In the genomic region with DNA sequence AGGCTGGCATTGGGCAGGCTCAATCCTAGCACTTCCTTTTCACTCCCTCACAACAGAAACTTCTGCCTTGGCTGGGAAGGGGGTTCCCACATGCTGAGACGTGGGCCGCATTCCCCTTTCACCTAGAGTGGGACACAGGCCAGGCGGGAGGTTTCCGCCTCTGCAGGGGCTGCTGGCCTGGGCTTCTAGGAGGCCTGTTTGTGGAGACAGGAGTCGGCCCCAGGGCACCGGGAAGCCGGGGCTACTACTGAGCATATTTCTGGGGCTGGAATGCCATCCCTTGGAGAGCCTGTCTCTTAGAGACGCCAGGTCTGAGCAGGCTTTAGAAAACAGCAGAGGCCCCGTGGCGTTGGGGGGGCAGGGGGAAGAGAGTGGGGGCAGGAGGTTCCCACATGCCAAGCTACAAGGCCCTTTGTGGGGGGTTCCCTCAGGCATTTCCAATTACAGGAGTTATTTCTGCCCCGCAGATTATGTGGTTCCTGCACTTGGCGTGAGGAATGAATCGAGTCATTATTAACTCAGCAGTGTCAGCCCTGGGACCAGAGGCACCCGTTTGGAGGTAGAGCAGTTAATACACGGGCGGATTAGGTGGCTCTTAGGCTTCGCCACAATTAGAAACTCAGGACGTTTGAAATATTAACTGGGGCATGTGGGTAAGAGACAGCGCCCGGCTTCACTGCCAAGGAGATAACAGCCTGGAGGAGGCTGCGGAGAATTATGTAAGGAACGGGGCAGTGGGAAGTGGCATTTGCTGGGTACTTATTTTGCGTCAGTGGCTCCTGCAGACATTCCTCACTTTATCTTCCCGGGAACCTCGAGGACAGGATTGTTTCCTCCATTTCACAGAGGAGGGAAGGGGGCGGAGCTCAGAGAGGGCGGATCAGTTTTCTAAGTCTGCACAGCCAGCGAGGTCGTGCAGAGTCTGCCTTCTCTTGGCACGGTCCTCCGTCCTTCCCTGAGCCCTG, we compare ENCODE assay signal across 12 cellular contexts.
A peak's percentile ranks its signal among the peaks of the same experiment; 100 is the strongest.
DNase-seq lines count a peak whose midpoint lies in the region; ATAC-seq, FAIRE-seq and TF ChIP-seq lines count a peak whose summit lies in the region.
"Had no signal": no experiment of that assay in that cellular context is flagged by ENCODE, and none has a peak within 500 bp of the region (broad histone marks: within the 10 kb centered on the region; RNA-seq: fewer than 3 reads in every experiment).

No MANE protein-coding gene starts in this region.

- H3K36me3 Mint-ChIP-seq in activated T-cell treated with anti-CD3 and anti-CD28 coated beads, Interleukin-2, amount 50 U/mL, for 4 hours (ENCODE audit: insufficient read depth) = no peaks in the 10 kb centered on the region
- H3K36me3 Mint-ChIP-seq: CD8-positive, alpha-beta memory T cell had no signal

- no peaks in the 10 kb centered on the region for H3K36me3 ChIP-seq in kidney (ENCODE audit: control insufficient read depth in 1 of 2, insufficient read depth in 2 of 2, low read length in 2 of 2)

- DNase-seq in M059J (ENCODE audit: low read depth) (peak; percentile 31), coronary artery (ENCODE audit: low spot score) (peak; percentile 80), kidney (no peak), retinal pigment epithelial cell (ENCODE audit: low read depth) (peak; percentile 93), GM20000 (ENCODE audit: low spot score) (no peak), HuH-7.5 (ENCODE audit: low spot score) (no peak)
- DNase-seq in activated T-cell treated with anti-CD3 and anti-CD28 coated beads, Interleukin-2, amount 50 U/mL, for 4 hours = no peak
- DNase-seq in stimulated activated naive CD8-positive, alpha-beta T cell treated with anti-CD3 and anti-CD28 coated beads, Interleukin-15, Interleukin-2, amounts not matched to agents 100 U/mL and 50 U/mL, for 24 hours = no peak
- DNase-seq: CD8-positive, alpha-beta memory T cell; KBM-7 had no signal

- H3K27ac ChIP-seq in coronary artery (peak overlapping the region in 1 of 2 donors; percentile 67), kidney (ENCODE audit: low read depth in 2 of 2, low read length in 2 of 2) (peak overlapping the region; percentile 32 to 74)

- H3K27me3 Mint-ChIP-seq in activated T-cell treated with anti-CD3 and anti-CD28 coated beads, Interleukin-2, amount 50 U/mL, for 4 hours (ENCODE audit: low read depth) = no peaks in the 10 kb centered on the region

- intact Hi-C loops in kidney (cut with DNase I) = no loop called here

- H3K9me3 Mint-ChIP-seq in activated T-cell treated with anti-CD3 and anti-CD28 coated beads, Interleukin-2, amount 50 U/mL, for 4 hours = no peaks in the 10 kb centered on the region
- H3K9me3 Mint-ChIP-seq: activated T-helper 2 cell treated with anti-CD3 and anti-CD28 coated beads, Interferon-gamma antibody, Interleukin-2, Interleukin-4, amounts not matched to agents 10 μg/mL and 5 μg/mL and 100 μg/mL, durations not matched to agents 14 hours and 24 hours and 36 hours; CD8-positive, alpha-beta memory T cell had no signal

- no peaks in the 10 kb centered on the region for H3K9me3 ChIP-seq in kidney (ENCODE audit: control insufficient read depth in 1 of 2, low read length in 2 of 2)

- peak overlapping the region in 1 of 2 donors; percentile 7 for H3K9ac ChIP-seq in kidney (ENCODE audit: low read length in 2 of 2)

- no peak for ATAC-seq in activated T-cell treated with anti-CD3 and anti-CD28 coated beads, Interleukin-2, amount 50 U/mL, for 4 hours
- no peak for ATAC-seq in stimulated activated naive CD8-positive, alpha-beta T cell treated with anti-CD3 and anti-CD28 coated beads, Interleukin-15, Interleukin-2, amounts not matched to agents 100 U/mL and 50 U/mL, for 24 hours

- FAIRE-seq in kidney (lab: Jason Lieb, UNC) = no peak
- FAIRE-seq: TTC549 had no signal

- H3K4me3 ChIP-seq in coronary artery (peak overlapping the region; percentile 59), kidney (ENCODE audit: low read length in 2 of 2) (peak overlapping the region; percentile 49 to 54), retinal pigment epithelial cell (ENCODE audit: low read length) (peak overlapping the region; percentile 24)

- TF ChIP-seq CTCF in coronary artery (IDR thresholded peaks at IDR 0.05) (no peak), kidney (IDR thresholded peaks at IDR 0.05; ENCODE audit: borderline replicate concordance, extremely low read depth, insufficient read depth) (no peak), retinal pigment epithelial cell (conservative IDR thresholded peaks at IDR 0.05; ENCODE audit: low read depth, low read length) (no peak), GM20000 (IDR thresholded peaks at IDR 0.05; ENCODE audit: extremely low read depth, missing control alignments) (no peak)

- peaks cover 4% of the 10 kb centered on the region in 2 donors for H3K4me1 ChIP-seq in kidney (ENCODE audit: control insufficient read depth in 1 of 2, insufficient read depth in 1 of 2, low read depth in 1 of 2, low read length in 2 of 2)

- no peaks in the 10 kb centered on the region for H3K4me1 Mint-ChIP-seq in activated T-cell treated with anti-CD3 and anti-CD28 coated beads, Interleukin-2, amount 50 U/mL, for 4 hours (ENCODE audit: low read depth)
- H3K4me1 Mint-ChIP-seq: CD8-positive, alpha-beta memory T cell had no signal

- H3K4me3 Mint-ChIP-seq in activated T-cell treated with anti-CD3 and anti-CD28 coated beads, Interleukin-2, amount 50 U/mL, for 4 hours = no peak overlapping the region
- H3K4me3 Mint-ChIP-seq: CD8-positive, alpha-beta memory T cell had no signal

Comparison
In these comparisons a context has a peak if more than half of its experiments do, and no peak if none do; other contexts are left out.
1. DNase-seq: peak in M059J (single experiment), coronary artery (single experiment) and retinal pigment epithelial cell (single experiment); none in kidney (single experiment), activated T-cell treated with anti-CD3 and anti-CD28 coated beads, Interleukin-2, amount 50 U/mL, for 4 hours (single experiment), GM20000 (single experiment), HuH-7.5 (single experiment) and stimulated activated naive CD8-positive, alpha-beta T cell treated with anti-CD3 and anti-CD28 coated beads, Interleukin-15, Interleukin-2, amounts not matched to agents 100 U/mL and 50 U/mL, for 24 hours (single experiment).
2. Peak in every context shown above with its lines, with median percentiles within 50 percentile points of each other: H3K4me3 ChIP-seq.